In the genomic region with DNA sequence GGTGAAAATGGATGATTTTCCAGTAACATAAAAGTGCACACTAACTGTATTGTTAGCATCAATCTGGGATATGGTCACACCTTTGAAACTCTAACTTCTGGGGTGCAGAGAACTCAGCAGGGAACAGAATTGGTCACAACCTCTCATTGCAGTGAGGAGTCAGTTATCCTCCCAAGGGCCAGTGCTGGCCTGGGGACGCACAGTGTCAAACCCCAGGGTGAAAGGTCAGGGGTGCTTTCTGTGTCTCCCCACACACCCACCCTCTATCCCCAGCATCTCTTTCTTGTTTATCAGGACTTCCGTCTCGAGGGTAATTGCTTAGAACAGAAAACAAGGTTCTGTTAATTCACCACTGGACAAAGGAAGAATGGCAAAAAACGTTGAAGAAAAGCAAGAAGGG, we compare ENCODE assay signal across 35 cellular contexts.
"Had no signal": no experiment of that assay in that cellular context is flagged by ENCODE, and none has a peak within 500 bp of the region (broad histone marks: within the 10 kb centered on the region; RNA-seq: fewer than 3 reads in every experiment).

No MANE protein-coding gene starts in this region.

- H3K4me3 ChIP-seq: MG63 had no signal

- H3K9me3 ChIP-seq: MG63 had no signal

- DNase-seq: Karpas-422, Kasumi-1, MG63, MM.1S, MV-4-11, NCI-H1092, NCI-H1092 treated with DMSO at 0.1 percent for 48 hours, NCI-H1105, NCI-H1105 treated with DMSO at 0.1 percent for 48 hours, NCI-H1417, NCI-H1417 treated with DMSO at 0.1 percent for 48 hours, NCI-H1436, NCI-H1436 treated with DMSO at 0.1 percent for 48 hours, NCI-H146, NCI-H1694, NCI-H1694 treated with DMSO at 0.1 percent for 48 hours, NCI-H187, NCI-H187 treated with DMSO at 0.1 percent for 48 hours, NCI-H1930, NCI-H2029, NCI-H2029 treated with DMSO at 0.1 percent for 48 hours, NCI-H2081, NCI-H2081 treated with DMSO at 0.1 percent for 48 hours, NCI-H2107, NCI-H2171, NCI-H2171 treated with DMSO at 0.1 percent for 48 hours, NCI-H2227 treated with DMSO at 0.1 percent for 48 hours, NCI-H226, NCI-H345, NCI-H446, NCI-H446 treated with DMSO at 0.1 percent for 48 hours, NCI-H510A, NCI-H510A treated with DMSO at 0.1 percent for 48 hours, NCI-H524, NCI-H524 treated with DMSO at 0.1 percent for 48 hours had no signal

- H3K27me3 ChIP-seq: MG63 had no signal

- H3K36me3 ChIP-seq: MG63 had no signal
